19 cellular contexts compared by ENCODE assay signal in the genomic region with DNA sequence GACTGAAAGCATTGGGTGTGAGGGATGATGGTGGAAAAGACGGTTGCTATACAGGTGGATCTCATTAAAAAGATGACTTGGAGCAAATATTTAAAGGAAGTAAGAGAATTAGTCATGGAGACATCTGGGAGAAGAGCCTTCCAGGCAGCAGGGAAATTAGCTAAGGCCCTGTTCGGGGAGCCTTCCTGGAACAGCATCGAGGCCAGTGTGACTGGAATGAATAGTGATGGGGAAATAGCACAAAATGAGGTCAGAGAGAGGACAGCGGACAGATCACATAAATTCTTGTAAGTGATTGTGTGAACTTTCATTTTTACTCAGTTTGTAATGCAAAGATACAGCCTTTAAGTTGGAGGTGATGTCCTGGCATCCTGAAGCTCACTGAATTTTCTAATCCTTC.
DNase-seq lines count a peak whose midpoint lies in the region; ATAC-seq and TF ChIP-seq lines count a peak whose summit lies in the region.
"Had no signal": no experiment of that assay in that cellular context is flagged by ENCODE, and none has a peak within 500 bp of the region (broad histone marks: within the 10 kb centered on the region; RNA-seq: fewer than 3 reads in every experiment).

No MANE protein-coding gene starts in this region.

- ATAC-seq in left ventricle myocardium superior = peak; percentile 78
- ATAC-seq in left cardiac atrium = no peak
- no peak for ATAC-seq in GM18502 (IDR thresholded peaks at IDR 0.05; ENCODE audit: poor library complexity, unreplicated experiment)
- ATAC-seq: body of pancreas; stimulated activated effector memory CD8-positive, alpha-beta T cell treated with anti-CD3 and anti-CD28 coated beads, Interleukin-12 subunit alpha, Interleukin-12 subunit beta, amount 100 ng/mL, for 72 hours had no signal

- no peak for DNase-seq in left ventricle myocardium superior
- no peak for DNase-seq in left cardiac atrium
- peak; percentile 58 to 65 for DNase-seq in cardiac fibroblast (ENCODE audit: low read depth in 2 of 2)
- DNase-seq in mesothelial cell of epicardium (ENCODE audit: low spot score in 2 of 2, unreplicated experiment in 2 of 2) = no peak
- no peak for DNase-seq in cortex of kidney (lab: John Stamatoyannopoulos, UW)
- DNase-seq in hypothalamus (lab: John Stamatoyannopoulos, UW) = no peak
- no peak for DNase-seq in NCI-H2196 (lab: John Stamatoyannopoulos, UW; ENCODE audit: unreplicated experiment)
- DNase-seq: activated CD4-positive, alpha-beta T cell treated with anti-CD3 and anti-CD28 coated beads for 1 hour; immature natural killer cell; midbrain; NCI-H1436; NCI-H2227 treated with DMSO at 0.1 percent for 48 hours; occipital lobe; T-helper 2 cell; upper lobe of left lung had no signal

- peaks cover 26% of the 10 kb centered on the region for H3K4me1 Mint-ChIP-seq in mesothelial cell of epicardium
- H3K4me1 Mint-ChIP-seq: immature natural killer cell; stimulated activated effector memory CD8-positive, alpha-beta T cell treated with anti-CD3 and anti-CD28 coated beads, Interleukin-12 subunit alpha, Interleukin-12 subunit beta, amount 100 ng/mL, for 72 hours had no signal

- H3K4me3 ChIP-seq in cardiac fibroblast (replicated peaks in 1 of 2; ENCODE audit: low read depth in 2 of 2, low read length in 2 of 2) = no peak overlapping the region
- H3K4me3 ChIP-seq: body of pancreas, skin epidermis, upper lobe of left lung had no signal

- H3K27ac Mint-ChIP-seq in mesothelial cell of epicardium = peak overlapping the region; percentile 73
- H3K27ac Mint-ChIP-seq: immature natural killer cell; stimulated activated effector memory CD8-positive, alpha-beta T cell treated with anti-CD3 and anti-CD28 coated beads, Interleukin-12 subunit alpha, Interleukin-12 subunit beta, amount 100 ng/mL, for 72 hours had no signal

- H3K36me3 Mint-ChIP-seq in mesothelial cell of epicardium = peaks cover 2% of the 10 kb centered on the region
- H3K36me3 Mint-ChIP-seq: immature natural killer cell; stimulated activated effector memory CD8-positive, alpha-beta T cell treated with anti-CD3 and anti-CD28 coated beads, Interleukin-12 subunit alpha, Interleukin-12 subunit beta, amount 100 ng/mL, for 72 hours had no signal

- intact Hi-C loops in left ventricle myocardium superior (cut with micrococcal nuclease) (no loop called here), left cardiac atrium (cut with DNase I) (no loop called here)

- H3K9me3 Mint-ChIP-seq in mesothelial cell of epicardium = peaks cover 36% of the 10 kb centered on the region

- no peaks in the 10 kb centered on the region for H3K27me3 Mint-ChIP-seq in mesothelial cell of epicardium (ENCODE audit: low read depth)

- TF ChIP-seq CTCF in cardiac fibroblast (IDR thresholded peaks at IDR 0.05; ENCODE audit: low read depth, low read length) = no peak
- no peak for TF ChIP-seq CTCF in mesothelial cell of epicardium (IDR thresholded peaks at IDR 0.05; ENCODE audit: unreplicated experiment)

- H3K4me3 Mint-ChIP-seq in mesothelial cell of epicardium = no peak overlapping the region
- H3K4me3 Mint-ChIP-seq: immature natural killer cell; stimulated activated effector memory CD8-positive, alpha-beta T cell treated with anti-CD3 and anti-CD28 coated beads, Interleukin-12 subunit alpha, Interleukin-12 subunit beta, amount 100 ng/mL, for 72 hours had no signal

Comparison
In these comparisons a context has a peak if more than half of its experiments do, and no peak if none do; other contexts are left out.
1. DNase-seq: peak in cardiac fibroblast (2 of 2); none in left ventricle myocardium superior (single experiment), left cardiac atrium (single experiment), mesothelial cell of epicardium (0 of 2), cortex of kidney (single experiment), hypothalamus (0 of 51) and NCI-H2196 (single experiment).